Comparison of ENCODE assay signal across 24 cellular contexts in genomic region chr9:36937346-36937745, GRCh38.
"Had no signal": no experiment of that assay in that cellular context is flagged by ENCODE, and none has a peak within 500 bp of the region (broad histone marks: within the 10 kb centered on the region; RNA-seq: fewer than 3 reads in every experiment).

No MANE protein-coding gene starts in this region.

- H3K4me3 ChIP-seq: adrenal gland, breast epithelium, esophagus muscularis mucosa, gastroesophageal sphincter, heart right ventricle, mucosa of descending colon, ovary, psoas muscle, thoracic aorta, upper lobe of right lung had no signal

- ATAC-seq: gastroesophageal sphincter; heart right ventricle; left ventricle myocardium superior; mucosa of descending colon; naive thymus-derived CD4-positive, alpha-beta T cell; psoas muscle; right cardiac atrium; upper lobe of right lung had no signal

- H3K27ac Mint-ChIP-seq: activated naive CD4-positive, alpha-beta T cell treated with anti-CD3 and anti-CD28 coated beads, Interleukin-2, amount 50 U/mL, for 24 hours; naive thymus-derived CD4-positive, alpha-beta T cell had no signal

- H3K27ac ChIP-seq: adrenal gland, breast epithelium, esophagus muscularis mucosa, gastroesophageal sphincter, heart right ventricle, ovary, psoas muscle, thoracic aorta, upper lobe of right lung had no signal

- DNase-seq: activated CD4-positive, alpha-beta T cell treated with anti-CD3 and anti-CD28 coated beads, Interleukin-2, amount 50 U/mL, for 1 hour; activated CD4-positive, CD25-positive, alpha-beta regulatory T cell treated with anti-CD3 and anti-CD28 coated beads, Interleukin-2, amount 50 U/mL, for 72 hours; activated gamma-delta T cell; cortex of kidney; effector CD8-positive, alpha-beta T cell; heart right ventricle; left ventricle myocardium superior; mucosa of descending colon; ovary; psoas muscle; right cardiac atrium; stimulated activated CD4-positive, alpha-beta T cell treated with anti-CD3 and anti-CD28 coated beads, Interleukin-2, amount 100 ng/mL, for 48 hours; T-helper 1 cell; T1000; upper lobe of right lung had no signal

- FAIRE-seq: astrocyte, endothelial cell of umbilical vein had no signal

- H3K4me3 Mint-ChIP-seq: activated naive CD4-positive, alpha-beta T cell treated with anti-CD3 and anti-CD28 coated beads, Interleukin-2, amount 50 U/mL, for 24 hours; naive thymus-derived CD4-positive, alpha-beta T cell had no signal

- H3K4me1 Mint-ChIP-seq: activated naive CD4-positive, alpha-beta T cell treated with anti-CD3 and anti-CD28 coated beads, Interleukin-2, amount 50 U/mL, for 24 hours had no signal
